Comparison of ENCODE assay signal across 17 cellular contexts in the genomic region with DNA sequence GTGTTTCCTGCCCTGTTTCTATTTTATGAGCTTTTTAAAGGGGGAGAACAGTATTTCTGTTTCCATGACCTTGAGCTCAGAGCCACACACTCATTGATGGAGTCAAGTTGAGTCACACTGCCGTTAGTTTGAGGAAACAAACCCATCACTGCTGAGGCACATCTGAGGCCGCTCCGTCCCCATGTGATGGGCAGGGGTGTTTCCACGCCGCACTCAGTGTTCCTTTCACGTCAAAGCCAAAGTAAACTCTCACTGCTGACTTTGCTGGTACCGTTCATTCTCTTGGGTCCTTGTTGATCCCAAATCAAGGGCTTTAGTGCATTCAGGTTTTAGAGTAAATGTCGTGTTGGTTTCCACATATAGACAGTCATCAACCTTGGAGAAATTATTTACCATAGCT. TPM values are rescaled to one million over a fixed set of nuclear protein-coding genes. Genes with fewer than 3 reads are reported as not detected.
A peak's percentile ranks its signal among the peaks of the same experiment; 100 is the strongest.
DNase-seq lines count a peak whose midpoint lies in the region; ATAC-seq, FAIRE-seq and TF ChIP-seq lines count a peak whose summit lies in the region.
"Had no signal": no experiment of that assay in that cellular context is flagged by ENCODE, and none has a peak within 500 bp of the region (broad histone marks: within the 10 kb centered on the region; RNA-seq: fewer than 3 reads in every experiment).

No MANE protein-coding gene starts in this region.

- no peaks in the 10 kb centered on the region for H3K23me2 ChIP-seq in H9 (ENCODE audit: insufficient read length, low read depth, low read length, poor library complexity, severe bottlenecking)

- no peak overlapping the region for H3K14ac ChIP-seq in H9 (ENCODE audit: insufficient read depth, low read length)
- H3K14ac ChIP-seq in mesenchymal stem cell (ENCODE audit: low read length in 2 of 2), result no peak overlapping the region

- no peak overlapping the region for H3K56ac ChIP-seq in H9 (ENCODE audit: insufficient read length, low read depth, low read length)

- no CpG with 5 or more reads among the region's 8 CpGs for WGBS in H9 (ENCODE audit: extremely low coverage, insufficient read length, low lambda C conversion rate)
- WGBS in mesenchymal stem cell, result 94% methylated on average over 6 of the region's 8 CpGs
- 95% methylated on average over 8 of the region's 8 CpGs for WGBS in HepG2 (ENCODE audit: low lambda C conversion rate)
- 89 to 93% methylated on average over 4 to 8 of the region's 8 CpGs for WGBS in transverse colon (ENCODE audit: low coverage in 1 of 2), 2 donors

- POLR2A ChIA-PET in HepG2 (lab: Yijun Ruan, JAX), result no interaction called here

- TF ChIP-seq POLR2A in HepG2 (IDR thresholded peaks at IDR 0.05; ENCODE audit: insufficient read depth in 1 of 2, low read depth in 2 of 2, low read length in 2 of 2) (no peak), transverse colon (IDR thresholded peaks at IDR 0.05) (no peak)

- H3K4me3 ChIP-seq in coronary artery, result no peak overlapping the region
- no peak overlapping the region for H3K4me3 ChIP-seq in mesenchymal stem cell (ENCODE audit: insufficient read depth in 1 of 2, low read depth in 1 of 2, low read length in 2 of 2)
- no peak overlapping the region for H3K4me3 ChIP-seq in upper lobe of right lung
- H3K4me3 ChIP-seq in HepG2 (replicated peaks in 1 of 3; ENCODE audit: insufficient read depth in 1 of 3, low read depth in 2 of 3, low read length in 3 of 3), result no peak overlapping the region
- H3K4me3 ChIP-seq in transverse colon, result no peak overlapping the region
- H3K4me3 ChIP-seq: GM23248 had no signal

- H3K4ac ChIP-seq in H9 (ENCODE audit: low read depth, low read length), result no peak overlapping the region
- no peak overlapping the region for H3K4ac ChIP-seq in mesenchymal stem cell (ENCODE audit: low read depth in 1 of 2, low read length in 2 of 2)

- BruUV-seq in HepG2 (replicated peaks; lab: Mats Ljungman, UMichigan), result no TSS peak

- H3K27me3 ChIP-seq in H9 (ENCODE audit: insufficient read depth, low read length), result no peaks in the 10 kb centered on the region
- H3K27me3 ChIP-seq in mesenchymal stem cell (ENCODE audit: control insufficient read depth in 1 of 2, insufficient read depth in 1 of 2, low read length in 2 of 2), result no peaks in the 10 kb centered on the region
- H3K27me3 ChIP-seq in upper lobe of right lung, result no peaks in the 10 kb centered on the region
- H3K27me3 ChIP-seq in HepG2 (ENCODE audit: control insufficient read depth in 1 of 2, insufficient read depth in 2 of 2, low read length in 2 of 2), result no peaks in the 10 kb centered on the region
- H3K27me3 ChIP-seq in transverse colon, result no peaks in the 10 kb centered on the region

- H3K36me3 ChIP-seq in mesenchymal stem cell (ENCODE audit: control insufficient read depth in 1 of 2, insufficient read depth in 2 of 2, low read depth in 1 of 2, low read length in 2 of 2) (peaks cover 36 to 75% of the 10 kb centered on the region in 2 experiments), upper lobe of right lung (peaks cover 41% of the 10 kb centered on the region), HepG2 (replicated peaks in 1 of 2; ENCODE audit: control insufficient read depth in 1 of 2, insufficient read depth in 2 of 2, low read length in 2 of 2) (peaks cover 14 to 38% of the 10 kb centered on the region in 2 experiments; a peak in 4 of 5 replicates), transverse colon (peaks cover 0 to 16% (median 6%) of the 10 kb centered on the region in 4 donors)

- no peak overlapping the region for H2BK20ac ChIP-seq in H9 (ENCODE audit: low read depth, low read length, poor library complexity, severe bottlenecking)

- no peak overlapping the region for H3K4me3 Mint-ChIP-seq in H9
- H3K4me3 Mint-ChIP-seq: CD8-positive, alpha-beta T cell; HFFc6 had no signal

- H3K18ac ChIP-seq in H9 (ENCODE audit: insufficient read length, low read depth, low read length), result no peak overlapping the region
- no peak overlapping the region for H3K18ac ChIP-seq in mesenchymal stem cell (ENCODE audit: low read depth in 1 of 2, low read length in 2 of 2)

- no peaks in the 10 kb centered on the region for H3K79me1 ChIP-seq in H9 (ENCODE audit: insufficient read depth, low read depth, low read length, poor library complexity, severe bottlenecking)
- peaks cover 4% of the 10 kb centered on the region for H3K79me1 ChIP-seq in mesenchymal stem cell (replicated peaks; ENCODE audit: low read length, poor library complexity, severe bottlenecking)

- H3K4me2 ChIP-seq in H9 (ENCODE audit: insufficient read depth, insufficient read length, low read length), result no peak overlapping the region
- no peak overlapping the region for H3K4me2 ChIP-seq in mesenchymal stem cell (ENCODE audit: low read length, poor library complexity, severe bottlenecking)
- H3K4me2 ChIP-seq in HepG2 (ENCODE audit: low read depth, low read length), result no peak overlapping the region

- H3K36me3 Mint-ChIP-seq in H9 (ENCODE audit: insufficient read depth in 1 of 3, low read depth in 3 of 3), result peaks cover 11 to 87% (median 57%) of the 10 kb centered on the region in 3 experiments; a peak in 6 of 7 replicates

- H3K79me2 ChIP-seq in H9 (ENCODE audit: insufficient read depth, low read length), result no peaks in the 10 kb centered on the region
- H3K79me2 ChIP-seq in HepG2 (ENCODE audit: insufficient read depth, low read length), result no peaks in the 10 kb centered on the region

- no peak overlapping the region for H2AK5ac ChIP-seq in H9 (ENCODE audit: insufficient read length, low read length)
- peak overlapping the region; percentile 7 for H2AK5ac ChIP-seq in mesenchymal stem cell (ENCODE audit: low read length, severe bottlenecking)

- H3K4me1 Mint-ChIP-seq in H9, result peaks cover 3 to 4% of the 10 kb centered on the region in 2 experiments

- H2BK15ac ChIP-seq in H9 (ENCODE audit: low read depth, low read length) (no peak overlapping the region), mesenchymal stem cell (ENCODE audit: low read depth, poor library complexity, severe bottlenecking) (no peak overlapping the region)

- no peak overlapping the region for H3K9ac ChIP-seq in H9 (ENCODE audit: extremely low read depth, insufficient read length, low read length)
- no peak overlapping the region for H3K9ac ChIP-seq in mesenchymal stem cell (ENCODE audit: low read length)
- no peak overlapping the region for H3K9ac ChIP-seq in HepG2 (ENCODE audit: insufficient read depth, low read depth, low read length)
- H3K9ac ChIP-seq: GM23248 had no signal

- in situ Hi-C loops in HepG2 (cut with HindIII; ENCODE audit: extremely low pct_ligation_motif_present, low pct_unique_long_range_greater_than_20kb) (no loop called here), transverse colon (cut with MboI; ENCODE audit: low pct_ligation_motif_present in 1 of 4, low pct_unique_long_range_greater_than_20kb in 1 of 4, low sequenced_read_pairs in 3 of 4) (no loop called here)

- no peak overlapping the region for H4K91ac ChIP-seq in H9 (ENCODE audit: insufficient read length, low read depth, low read length)
- H4K91ac ChIP-seq in mesenchymal stem cell (ENCODE audit: low read length), result no peak overlapping the region

- H2BK120ac ChIP-seq in H9 (ENCODE audit: low read depth, low read length, poor library complexity, severe bottlenecking) (no peak overlapping the region), mesenchymal stem cell (ENCODE audit: low read depth, low read length) (no peak overlapping the region)

- H3T11ph ChIP-seq in H9 (ENCODE audit: low read length), result no peak overlapping the region

- H2BK5ac ChIP-seq in H9 (ENCODE audit: insufficient read length, low read length) (no peak overlapping the region), mesenchymal stem cell (ENCODE audit: low read depth, low read length, poor library complexity, severe bottlenecking) (no peak overlapping the region)

- no peak for ATAC-seq in upper lobe of right lung
- no peak for ATAC-seq in HepG2
- ATAC-seq: CD8-positive, alpha-beta T cell; HCT116 had no signal

- H3K27ac ChIP-seq in H9 (ENCODE audit: insufficient read length, low read depth, low read length), result no peak overlapping the region
- no peak overlapping the region for H3K27ac ChIP-seq in coronary artery
- no peak overlapping the region for H3K27ac ChIP-seq in mesenchymal stem cell (ENCODE audit: low read length, poor library complexity, severe bottlenecking)
- no peak overlapping the region for H3K27ac ChIP-seq in upper lobe of right lung
- no peak overlapping the region for H3K27ac ChIP-seq in HepG2 (ENCODE audit: extremely low read length, insufficient read depth, low read length)
- H3K27ac ChIP-seq in transverse colon, result no peak overlapping the region
- H3K27ac ChIP-seq: GM23248 had no signal

- H4K5ac ChIP-seq in H9 (ENCODE audit: insufficient read length, low read depth, low read length), result no peak overlapping the region

- H2AFZ ChIP-seq in H9 (ENCODE audit: low read length) (no peak overlapping the region), mesenchymal stem cell (ENCODE audit: low read depth, low read length) (no peak overlapping the region), HepG2 (ENCODE audit: low read length) (no peak overlapping the region)
- H2AFZ ChIP-seq: GM23248 had no signal

- no peaks in the 10 kb centered on the region for H3K27me3 Mint-ChIP-seq in H9 (ENCODE audit: low read depth)

- no peak for TF ChIP-seq CTCF in H9 (conservative IDR thresholded peaks at IDR 0.05)
- TF ChIP-seq CTCF in coronary artery (IDR thresholded peaks at IDR 0.05), result no peak
- TF ChIP-seq CTCF in upper lobe of right lung (IDR thresholded peaks at IDR 0.05), result no peak
- no peak for TF ChIP-seq CTCF in HepG2 (CRISPR knock-in tag; IDR thresholded peaks at IDR 0.05)
- no peak for TF ChIP-seq CTCF in transverse colon (IDR thresholded peaks at IDR 0.05)

- H3K9me3 Mint-ChIP-seq in H9, result no peaks in the 10 kb centered on the region
- H3K9me3 Mint-ChIP-seq: CD8-positive, alpha-beta T cell; HFFc6 had no signal

- intact Hi-C loops in upper lobe of right lung (cut with DNase I) (no loop called here), HepG2 (cut with micrococcal nuclease; ENCODE audit: unreplicated experiment) (no loop called here), transverse colon (cut with DNase I; ENCODE audit: low total_unique reads) (no loop called here)

- TF ChIP-seq EP300 in HepG2 (IDR thresholded peaks at IDR 0.05; ENCODE audit: low read depth in 2 of 2, low read length in 2 of 2) (no peak), HepG2 (CRISPR knock-in tag; IDR thresholded peaks at IDR 0.05; ENCODE audit: borderline replicate concordance) (no peak), transverse colon (IDR thresholded peaks at IDR 0.05; ENCODE audit: low read depth) (no peak)

- no peak overlapping the region for H3K23ac ChIP-seq in H9 (ENCODE audit: insufficient read length, low read depth, low read length)
- H3K23ac ChIP-seq in mesenchymal stem cell (ENCODE audit: low read length in 2 of 2), result no peak overlapping the region

- H2BK12ac ChIP-seq in H9 (ENCODE audit: insufficient read length, low read depth, low read length) (no peak overlapping the region), mesenchymal stem cell (ENCODE audit: low read length in 2 of 2) (no peak overlapping the region)

- H4K8ac ChIP-seq in H9 (replicated peaks; ENCODE audit: insufficient read length, low read depth, low read length), result no peak overlapping the region
- H4K8ac ChIP-seq in mesenchymal stem cell (ENCODE audit: low read length), result no peak overlapping the region

- no peak for FAIRE-seq in HepG2 (lab: Jason Lieb, UNC)
- FAIRE-seq: H54, HTR-8/SVneo had no signal

- H3K9me3 ChIP-seq in H9 (ENCODE audit: control insufficient read depth, low read depth, low read length), result no peaks in the 10 kb centered on the region
- no peaks in the 10 kb centered on the region for H3K9me3 ChIP-seq in mesenchymal stem cell (ENCODE audit: control insufficient read depth, low read length)
- no peaks in the 10 kb centered on the region for H3K9me3 ChIP-seq in upper lobe of right lung
- no peaks in the 10 kb centered on the region for H3K9me3 ChIP-seq in HepG2 (ENCODE audit: low read length)
- H3K9me3 ChIP-seq in transverse colon, result no peaks in the 10 kb centered on the region

- no peak for TF ChIP-seq RAD21 in HepG2 (CRISPR knock-in tag; IDR thresholded peaks at IDR 0.05)

- H4K20me1 ChIP-seq in H9 (ENCODE audit: control insufficient read depth, insufficient read depth, insufficient read length), result no peaks in the 10 kb centered on the region
- H4K20me1 ChIP-seq in HepG2 (ENCODE audit: insufficient read depth, low read length), result no peaks in the 10 kb centered on the region

- peak overlapping the region in 2 of 3 experiments; percentile 65 to 82; a peak in 3 of 7 replicates for H3K27ac Mint-ChIP-seq in H9
- H3K27ac Mint-ChIP-seq: CD8-positive, alpha-beta T cell had no signal

- DNase-seq in H9 (no peak), coronary artery (ENCODE audit: low spot score) (peak; percentile 31), mesenchymal stem cell (no peak), upper lobe of right lung (peak; percentile 8), HepG2 (ENCODE audit: low spot score) (no peak), AG08395 (ENCODE audit: low spot score) (no peak), transverse colon (no peak)
- DNase-seq: Calu3; CD8-positive, alpha-beta T cell; DMS79 treated with DMSO at 0.1 percent for 48 hours; GF-D8; GM23248; HFFc6; KG1 had no signal

- H3K4me1 ChIP-seq in H9 (ENCODE audit: insufficient read depth, low read length) (no peaks in the 10 kb centered on the region; the same call in 1 of the 2 replicates), mesenchymal stem cell (ENCODE audit: control insufficient read depth, insufficient read depth, low read depth, low read length) (peaks cover 18% of the 10 kb centered on the region), upper lobe of right lung (no peaks in the 10 kb centered on the region), HepG2 (ENCODE audit: insufficient read depth, low read length) (no peaks in the 10 kb centered on the region), transverse colon (no peaks in the 10 kb centered on the region)

- CTCF ChIA-PET in HepG2 (lab: Yijun Ruan, JAX; ENCODE audit: low intra/inter-chr PET ratio, low total read pairs), result no interaction called here

RNA-seq across cellular contexts. Expression of a gene that starts 48.8 kb away (rescaled TPM):
- 38.1 and 43.4 TPM in 2 replicates for total RNA-seq in H9 (2021)
- 10.6 TPM for polyA plus RNA-seq in mesenchymal stem cell (2013, experiment 1 of 2)
- 10.5 TPM for polyA plus RNA-seq in mesenchymal stem cell (2013, experiment 2 of 2)
- 14.9 TPM for total RNA-seq in upper lobe of right lung
- total RNA-seq in HepG2 (2016; rRNA removed; fragmentation: Illumina TruSeq; extraction: Trizol), result 7.9 and 9.6 TPM in 2 replicates
- total RNA-seq in HepG2 (2016; cell fraction: cytosol; rRNA removed; fragmentation: Illumina TruSeq; extraction: Trizol; ENCODE audit: low read depth), result 10.4 and 11.3 TPM in 2 replicates
- total RNA-seq in HepG2 (2016; cell fraction: insoluble cytoplasmic fraction; rRNA removed; fragmentation: Illumina TruSeq; extraction: Trizol), result 8.3 and 11.1 TPM in 2 replicates
- total RNA-seq in HepG2 (2016; cell fraction: membrane; rRNA removed; fragmentation: Illumina TruSeq; extraction: Trizol), result 8.1 and 10.2 TPM in 2 replicates
- 6.8 and 7.1 TPM in 2 replicates for total RNA-seq in HepG2 (2016; cell fraction: nucleus; rRNA removed; fragmentation: Illumina TruSeq; extraction: Trizol)
- polyA plus RNA-seq in HepG2 (2011; rRNA removed), result 16.2 and 18.1 TPM in 2 replicates
- 10.4 and 10.8 TPM in 2 replicates for polyA plus RNA-seq in HepG2 (2011; cell fraction: cytosol; rRNA removed)
- 11.1 and 12.2 TPM in 2 replicates for polyA plus RNA-seq in HepG2 (2011; cell fraction: nucleus; rRNA removed)
- 6.2 and 9.4 TPM in 2 replicates for polyA plus RNA-seq in HepG2 (2012)
- 3.1 and 3.2 TPM in 2 replicates for polyA plus RNA-seq in HepG2 (2016; cell fraction: cytosol; fragmentation: Illumina TruSeq; extraction: Trizol; ENCODE audit: low read depth)
- 10.6 and 11.3 TPM in 2 replicates for polyA plus RNA-seq in HepG2 (2016; cell fraction: insoluble cytoplasmic fraction; fragmentation: Illumina TruSeq; extraction: Trizol; ENCODE audit: low read depth)
- polyA plus RNA-seq in HepG2 (2016; cell fraction: membrane; fragmentation: Illumina TruSeq; extraction: Trizol; ENCODE audit: low read depth), result 3.8 and 5.8 TPM in 2 replicates
- polyA plus RNA-seq in HepG2 (2016; cell fraction: nucleus; fragmentation: Illumina TruSeq; extraction: Trizol; ENCODE audit: insufficient read depth, low read depth), result 8.0 and 10.4 TPM in 2 replicates
- 10.6 and 33.3 TPM in 2 replicates for polyA minus RNA-seq in HepG2 (2011; rRNA and poly(A)+ RNA removed; ENCODE audit: low replicate concordance)
- polyA minus RNA-seq in HepG2 (2011; cell fraction: cytosol; rRNA and poly(A)+ RNA removed), result 8.1 and 9.1 TPM in 2 replicates
- polyA minus RNA-seq in HepG2 (2011; cell fraction: nucleus; rRNA and poly(A)+ RNA removed), result 9.9 and 18.2 TPM in 2 replicates
- 100 to 1,000 TPM in 1 of 4 donors, 10 to 100 TPM in 2, 1 to 10 TPM in 1; 9.4 to 140 (median 25.1) TPM for total RNA-seq in transverse colon

RNA-seq across cellular contexts. Expression of a gene that starts 52.5 kb away (rescaled TPM):
- total RNA-seq in H9 (2021) (319 and 350 TPM in 2 replicates), upper lobe of right lung (69.0 TPM), HepG2 (2016; rRNA removed; fragmentation: Illumina TruSeq; extraction: Trizol) (43.5 and 64.7 TPM in 2 replicates), transverse colon (10 to 100 TPM in 2 of 4 donors, 1 to 10 TPM in 1, under 1 TPM in 1; 0.40 to 24.3 (median 9.4) TPM)
- 31.4 TPM for polyA plus RNA-seq in mesenchymal stem cell (2013, experiment 1 of 2)
- polyA plus RNA-seq in mesenchymal stem cell (2013, experiment 2 of 2), result 32.2 TPM
- 7.0 and 10.7 TPM in 2 replicates for total RNA-seq in HepG2 (2016; cell fraction: cytosol; rRNA removed; fragmentation: Illumina TruSeq; extraction: Trizol; ENCODE audit: low read depth)
- 39.6 and 65.0 TPM in 2 replicates for total RNA-seq in HepG2 (2016; cell fraction: insoluble cytoplasmic fraction; rRNA removed; fragmentation: Illumina TruSeq; extraction: Trizol)
- 15.5 and 17.5 TPM in 2 replicates for total RNA-seq in HepG2 (2016; cell fraction: membrane; rRNA removed; fragmentation: Illumina TruSeq; extraction: Trizol)
- total RNA-seq in HepG2 (2016; cell fraction: nucleus; rRNA removed; fragmentation: Illumina TruSeq; extraction: Trizol), result 64.6 and 69.7 TPM in 2 replicates
- polyA plus RNA-seq in HepG2 (2011; rRNA removed), result 99.3 and 112 TPM in 2 replicates
- polyA plus RNA-seq in HepG2 (2011; cell fraction: cytosol; rRNA removed), result 47.3 and 63.6 TPM in 2 replicates
- 558 and 796 TPM in 2 replicates for polyA plus RNA-seq in HepG2 (2011; cell fraction: nucleus; rRNA removed)
- 78.7 and 82.0 TPM in 2 replicates for polyA plus RNA-seq in HepG2 (2012)
- polyA plus RNA-seq in HepG2 (2016; cell fraction: cytosol; fragmentation: Illumina TruSeq; extraction: Trizol; ENCODE audit: low read depth), result 4.1 and 4.3 TPM in 2 replicates
- 40.3 and 46.4 TPM in 2 replicates for polyA plus RNA-seq in HepG2 (2016; cell fraction: insoluble cytoplasmic fraction; fragmentation: Illumina TruSeq; extraction: Trizol; ENCODE audit: low read depth)
- 10.8 and 11.8 TPM in 2 replicates for polyA plus RNA-seq in HepG2 (2016; cell fraction: membrane; fragmentation: Illumina TruSeq; extraction: Trizol; ENCODE audit: low read depth)
- polyA plus RNA-seq in HepG2 (2016; cell fraction: nucleus; fragmentation: Illumina TruSeq; extraction: Trizol; ENCODE audit: insufficient read depth, low read depth), result 186 and 192 TPM in 2 replicates
- polyA minus RNA-seq in HepG2 (2011; rRNA and poly(A)+ RNA removed; ENCODE audit: low replicate concordance), result 103 and 128 TPM in 2 replicates
- polyA minus RNA-seq in HepG2 (2011; cell fraction: cytosol; rRNA and poly(A)+ RNA removed), result 33.8 and 36.2 TPM in 2 replicates
- polyA minus RNA-seq in HepG2 (2011; cell fraction: nucleus; rRNA and poly(A)+ RNA removed), result 97.0 and 114 TPM in 2 replicates
- total RNA-seq: CD8-positive, alpha-beta T cell had no signal

Comparison
In these comparisons a context has a peak if more than half of its experiments do, and no peak if none do; other contexts are left out.
1. DNase-seq: peak in coronary artery (single experiment) and upper lobe of right lung (single experiment); none in H9 (single experiment), mesenchymal stem cell (single experiment), HepG2 (single experiment), AG08395 (single experiment) and transverse colon (single experiment).